Comparison of ENCODE assay signal across 9 cellular contexts in the genomic region with DNA sequence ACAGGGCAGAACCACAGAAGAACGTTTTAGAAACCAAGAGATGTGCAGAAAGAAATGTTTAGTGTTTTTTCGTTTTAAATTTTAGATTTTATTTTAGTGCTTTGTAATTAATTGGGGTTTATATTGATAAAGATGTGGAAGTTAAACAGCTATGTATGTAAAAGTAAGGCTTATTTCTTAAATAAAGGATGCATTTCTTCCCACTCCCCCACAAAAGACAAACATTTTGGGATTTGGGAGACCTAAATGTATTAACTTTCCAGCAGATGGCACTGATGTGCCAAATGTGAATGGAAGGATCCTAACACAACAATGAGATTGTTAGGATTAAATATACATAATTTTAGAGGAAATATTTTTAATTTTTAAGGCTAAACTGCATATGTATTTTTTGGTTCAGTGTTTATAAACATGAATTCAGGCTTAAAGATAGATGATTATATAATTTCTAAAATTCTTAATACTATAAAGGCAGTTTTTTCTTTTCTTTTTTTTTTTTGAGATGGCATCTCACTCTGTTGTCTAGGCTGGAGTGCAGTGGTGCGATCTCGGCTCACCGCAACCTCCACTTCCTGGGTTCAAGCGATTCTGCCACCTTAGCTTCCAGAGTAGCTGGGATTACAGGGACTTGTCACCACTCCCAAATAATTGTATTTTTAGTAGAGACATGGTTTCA. TPM values are rescaled to one million over a fixed set of nuclear protein-coding genes. Genes with fewer than 3 reads are reported as not detected.
DNase-seq lines count a peak whose midpoint lies in the region; ATAC-seq and TF ChIP-seq lines count a peak whose summit lies in the region.
"Had no signal": no experiment of that assay in that cellular context is flagged by ENCODE, and none has a peak within 500 bp of the region (broad histone marks: within the 10 kb centered on the region; RNA-seq: fewer than 3 reads in every experiment).

No MANE protein-coding gene starts in this region.

- H3K9ac ChIP-seq in NT2/D1 (ENCODE audit: insufficient read length, low read depth): no peak overlapping the region

- POLR2A ChIA-PET in activated CD8-positive, alpha-beta T cell treated with anti-CD3 and anti-CD28 coated beads for 36 hours (lab: Charles Lee): no interaction called here
- POLR2A ChIA-PET in activated CD8-positive, alpha-beta T cell treated with anti-CD3 and anti-CD28 coated beads, Interleukin-2, amount 10 ng/mL, durations not matched to agents 7 days and 5 days (lab: Charles Lee): no interaction called here

- peaks cover 4% of the 10 kb centered on the region for H3K4me1 ChIP-seq in NT2/D1 (ENCODE audit: insufficient read depth, insufficient read length)
- peaks cover 13 to 28% of the 10 kb centered on the region in 2 donors for H3K4me1 ChIP-seq in thoracic aorta (ENCODE audit: control insufficient read depth in 1 of 2, low read depth in 2 of 2)

- no peak for DNase-seq in activated CD8-positive, alpha-beta T cell treated with anti-CD3 and anti-CD28 coated beads for 36 hours
- DNase-seq in activated CD8-positive, alpha-beta T cell treated with anti-CD3 and anti-CD28 coated beads, Interleukin-2, amount 10 ng/mL, durations not matched to agents 7 days and 5 days: no peak
- peak; percentile 35 for DNase-seq in NT2/D1 (ENCODE audit: low read depth, low spot score)
- DNase-seq in fibroblast of gingiva (ENCODE audit: low read depth): peak; percentile 33
- no peak for DNase-seq in thoracic aorta (ENCODE audit: low spot score)
- no peak for DNase-seq in C1 segment of cervical spinal cord (lab: John Stamatoyannopoulos, UW)
- no peak for DNase-seq in amygdala (lab: John Stamatoyannopoulos, UW)
- DNase-seq: activated naive CD8-positive, alpha-beta T cell treated with anti-CD3 and anti-CD28 coated beads, Interleukin-2, amount 10 ng/mL, durations not matched to agents 7 days and 5 days had no signal

- TF ChIP-seq CTCF in activated CD8-positive, alpha-beta T cell treated with anti-CD3 and anti-CD28 coated beads for 36 hours (IDR thresholded peaks at IDR 0.05): peak; percentile 41
- TF ChIP-seq CTCF in thoracic aorta (IDR thresholded peaks at IDR 0.05): peak; percentile 44

- no peak overlapping the region for H3K27ac Mint-ChIP-seq in activated CD8-positive, alpha-beta T cell treated with anti-CD3 and anti-CD28 coated beads for 36 hours
- H3K27ac Mint-ChIP-seq in activated CD8-positive, alpha-beta T cell treated with anti-CD3 and anti-CD28 coated beads, Interleukin-2, amount 10 ng/mL, durations not matched to agents 7 days and 5 days: no peak overlapping the region
- H3K27ac Mint-ChIP-seq: activated naive CD8-positive, alpha-beta T cell treated with anti-CD3 and anti-CD28 coated beads, Interleukin-2, amount 10 ng/mL, durations not matched to agents 7 days and 5 days had no signal

- H3K9me3 ChIP-seq in NT2/D1 (ENCODE audit: insufficient read depth, low read length): no peaks in the 10 kb centered on the region
- H3K9me3 ChIP-seq in thoracic aorta: no peaks in the 10 kb centered on the region

- H3K27me3 ChIP-seq in NT2/D1 (ENCODE audit: insufficient read depth, insufficient read length) (no peaks in the 10 kb centered on the region), thoracic aorta (replicated peaks; ENCODE audit: insufficient read depth) (no peaks in the 10 kb centered on the region)

- no peak for ATAC-seq in activated CD8-positive, alpha-beta T cell treated with anti-CD3 and anti-CD28 coated beads for 36 hours
- no peak for ATAC-seq in activated CD8-positive, alpha-beta T cell treated with anti-CD3 and anti-CD28 coated beads, Interleukin-2, amount 10 ng/mL, durations not matched to agents 7 days and 5 days
- ATAC-seq in thoracic aorta (ENCODE audit: insufficient number of reproducible peaks, low FRiP score, low read depth) (peak; percentile 50), GM21367 (IDR thresholded peaks at IDR 0.05; ENCODE audit: unreplicated experiment) (no peak)

- H3K36me3 Mint-ChIP-seq in activated CD8-positive, alpha-beta T cell treated with anti-CD3 and anti-CD28 coated beads for 36 hours (ENCODE audit: low read depth): peaks cover 19% of the 10 kb centered on the region
- H3K36me3 Mint-ChIP-seq in activated CD8-positive, alpha-beta T cell treated with anti-CD3 and anti-CD28 coated beads, Interleukin-2, amount 10 ng/mL, durations not matched to agents 7 days and 5 days (ENCODE audit: low read depth): peaks cover 11% of the 10 kb centered on the region

- H3K4me3 ChIP-seq in NT2/D1 (ENCODE audit: insufficient read length, low read depth) (no peak overlapping the region), thoracic aorta (no peak overlapping the region)

- H3K4me3 Mint-ChIP-seq in activated CD8-positive, alpha-beta T cell treated with anti-CD3 and anti-CD28 coated beads for 36 hours: no peak overlapping the region
- H3K4me3 Mint-ChIP-seq in activated CD8-positive, alpha-beta T cell treated with anti-CD3 and anti-CD28 coated beads, Interleukin-2, amount 10 ng/mL, durations not matched to agents 7 days and 5 days: no peak overlapping the region
- H3K4me3 Mint-ChIP-seq: activated naive CD8-positive, alpha-beta T cell treated with anti-CD3 and anti-CD28 coated beads, Interleukin-2, amount 10 ng/mL, durations not matched to agents 7 days and 5 days had no signal

- H3K36me3 ChIP-seq in NT2/D1 (ENCODE audit: insufficient read depth, insufficient read length, low read length): peaks cover 60% of the 10 kb centered on the region
- peaks cover 1% of the 10 kb centered on the region for H3K36me3 ChIP-seq in thoracic aorta

- intact Hi-C loops in activated CD8-positive, alpha-beta T cell treated with anti-CD3 and anti-CD28 coated beads for 36 hours (cut with micrococcal nuclease): loop anchor here (2.0 to 5.0 kb wide), 2 partner anchors 65 to 427 kb away; no protein-coding TSS in a partner anchor

- CTCF ChIA-PET in activated CD8-positive, alpha-beta T cell treated with anti-CD3 and anti-CD28 coated beads for 36 hours (lab: Charles Lee): interaction anchor here (0.8 to 2.8 kb wide), 5 partner anchors 12 to 428 kb away, joined by 3 to 9 read pairs (median 4); a partner anchor contains a TSS
- CTCF ChIA-PET in activated CD8-positive, alpha-beta T cell treated with anti-CD3 and anti-CD28 coated beads, Interleukin-2, amount 10 ng/mL, durations not matched to agents 7 days and 5 days (lab: Charles Lee): interaction anchor here (0.8 to 2.2 kb wide), 2 partner anchors 12 to 15 kb away, joined by 3 to 14 read pairs; a partner anchor contains a TSS

- H3K9me3 Mint-ChIP-seq in activated CD8-positive, alpha-beta T cell treated with anti-CD3 and anti-CD28 coated beads for 36 hours: no peaks in the 10 kb centered on the region
- H3K9me3 Mint-ChIP-seq in activated CD8-positive, alpha-beta T cell treated with anti-CD3 and anti-CD28 coated beads, Interleukin-2, amount 10 ng/mL, durations not matched to agents 7 days and 5 days (ENCODE audit: insufficient read depth): no peaks in the 10 kb centered on the region
- H3K9me3 Mint-ChIP-seq: activated naive CD8-positive, alpha-beta T cell treated with anti-CD3 and anti-CD28 coated beads, Interleukin-2, amount 10 ng/mL, durations not matched to agents 7 days and 5 days had no signal

- no peak overlapping the region for H3K27ac ChIP-seq in thoracic aorta

- peaks cover 23% of the 10 kb centered on the region for H3K4me1 Mint-ChIP-seq in activated CD8-positive, alpha-beta T cell treated with anti-CD3 and anti-CD28 coated beads for 36 hours (ENCODE audit: low read depth)
- H3K4me1 Mint-ChIP-seq in activated CD8-positive, alpha-beta T cell treated with anti-CD3 and anti-CD28 coated beads, Interleukin-2, amount 10 ng/mL, durations not matched to agents 7 days and 5 days (ENCODE audit: low read depth): peaks cover 17% of the 10 kb centered on the region

- H3K27me3 Mint-ChIP-seq in activated CD8-positive, alpha-beta T cell treated with anti-CD3 and anti-CD28 coated beads for 36 hours: no peaks in the 10 kb centered on the region
- H3K27me3 Mint-ChIP-seq in activated CD8-positive, alpha-beta T cell treated with anti-CD3 and anti-CD28 coated beads, Interleukin-2, amount 10 ng/mL, durations not matched to agents 7 days and 5 days (ENCODE audit: low read depth): no peaks in the 10 kb centered on the region
- H3K27me3 Mint-ChIP-seq: activated naive CD8-positive, alpha-beta T cell treated with anti-CD3 and anti-CD28 coated beads, Interleukin-2, amount 10 ng/mL, durations not matched to agents 7 days and 5 days had no signal

RNA-seq across cellular contexts. Expression of a gene that starts 12.0 kb away (rescaled TPM):
- 10 to 100 TPM; 31.1 to 37.4 TPM for total RNA-seq in activated CD8-positive, alpha-beta T cell treated with anti-CD3 and anti-CD28 coated beads for 36 hours
- total RNA-seq in activated CD8-positive, alpha-beta T cell treated with anti-CD3 and anti-CD28 coated beads, Interleukin-2, amount 10 ng/mL, durations not matched to agents 7 days and 5 days: 10 to 100 TPM; 22.2 to 24.5 TPM
- total RNA-seq in thoracic aorta: 10 to 100 TPM; 50.5 to 73.2 TPM

RNA-seq across cellular contexts. Expression of a gene that starts 46.1 kb away (rescaled TPM):
- not detected for total RNA-seq in activated CD8-positive, alpha-beta T cell treated with anti-CD3 and anti-CD28 coated beads for 36 hours
- total RNA-seq in activated CD8-positive, alpha-beta T cell treated with anti-CD3 and anti-CD28 coated beads, Interleukin-2, amount 10 ng/mL, durations not matched to agents 7 days and 5 days: not detected
- not detected for total RNA-seq in thoracic aorta

Comparison
In these comparisons a context has a peak if more than half of its experiments do, and no peak if none do; other contexts are left out.
1. DNase-seq: peak in NT2/D1 (single experiment) and fibroblast of gingiva (single experiment); none in activated CD8-positive, alpha-beta T cell treated with anti-CD3 and anti-CD28 coated beads for 36 hours (single experiment), activated CD8-positive, alpha-beta T cell treated with anti-CD3 and anti-CD28 coated beads, Interleukin-2, amount 10 ng/mL, durations not matched to agents 7 days and 5 days (single experiment), thoracic aorta (single experiment), C1 segment of cervical spinal cord (0 of 14) and amygdala (0 of 56).